8 cellular contexts compared by ENCODE assay signal in genomic region chr17:64130559-64131001, GRCh38. TPM values are rescaled to one million over a fixed set of nuclear protein-coding genes. Genes with fewer than 3 reads are reported as not detected.
DNase-seq lines count a peak whose midpoint lies in the region; ATAC-seq and TF ChIP-seq lines count a peak whose summit lies in the region.

No MANE protein-coding gene starts in this region.

- H3K4me3 ChIP-seq in AG04450 (ENCODE audit: low read depth, low read length) (peak overlapping the region; percentile 61), sigmoid colon (peak overlapping the region; percentile 44 to 92 (median 79))

- peak overlapping the region; percentile 93 for H3K27ac ChIP-seq in AG04450 (ENCODE audit: low read depth, low read length)
- H3K27ac ChIP-seq in sigmoid colon: peak overlapping the region; percentile 96 to 99 (median 98)

- intact Hi-C loops in Right ventricle myocardium superior (cut with DNase I) (no loop called here), sigmoid colon (cut with DNase I) (loop anchor here (1.0 to 2.0 kb wide), 2 partner anchors 15 to 102 kb away; no protein-coding TSS in a partner anchor)

- H3K27me3 ChIP-seq in AG04450 (ENCODE audit: control insufficient read depth, insufficient read depth, low read length) (no peaks in the 10 kb centered on the region), sigmoid colon (no peaks in the 10 kb centered on the region)

- DNase-seq in AG04450 (ENCODE audit: low read depth, low spot score): no peak
- DNase-seq in activated T-cell treated with anti-CD3 and anti-CD28 coated beads, Interleukin-2, amount 50 U/mL, for 72 hours: peak; percentile 71 to 73
- peak; percentile 52 for DNase-seq in Right ventricle myocardium superior
- DNase-seq in sigmoid colon: peak; percentile 78
- DNase-seq in D341Med (ENCODE audit: low spot score): no peak

- no peak for TF ChIP-seq EP300 in sigmoid colon (IDR thresholded peaks at IDR 0.05)

- H3K36me3 Mint-ChIP-seq in activated T-cell treated with anti-CD3 and anti-CD28 coated beads, Interleukin-2, amount 50 U/mL, for 72 hours (ENCODE audit: insufficient read depth in 2 of 2): peaks cover 3 to 7% of the 10 kb centered on the region in 2 donors

- H3K9me3 Mint-ChIP-seq in activated T-cell treated with anti-CD3 and anti-CD28 coated beads, Interleukin-2, amount 50 U/mL, for 72 hours: no peaks in the 10 kb centered on the region

- H3K27ac Mint-ChIP-seq in activated T-cell treated with anti-CD3 and anti-CD28 coated beads, Interleukin-2, amount 50 U/mL, for 72 hours: peak overlapping the region; percentile 96

- H3K36me3 ChIP-seq in sigmoid colon: no peaks in the 10 kb centered on the region

- TF ChIP-seq POLR2A in sigmoid colon (IDR thresholded peaks at IDR 0.05): peak in 1 of 2 donors; percentile 4

- H3K27me3 Mint-ChIP-seq in activated T-cell treated with anti-CD3 and anti-CD28 coated beads, Interleukin-2, amount 50 U/mL, for 72 hours (ENCODE audit: low read depth): no peaks in the 10 kb centered on the region

- H3K9me3 ChIP-seq in AG04450 (ENCODE audit: control insufficient read depth, insufficient read depth, low read length): no peaks in the 10 kb centered on the region
- H3K9me3 ChIP-seq in sigmoid colon: no peaks in the 10 kb centered on the region

- CTCF ChIA-PET in AG04450 (lab: Charles Lee): interaction anchor here (0.5 to 12.2 kb wide), 8 partner anchors 67 to 225 kb away, joined by 3 to 698 read pairs (median 6); no protein-coding TSS in a partner anchor

- ATAC-seq in GM19328 (IDR thresholded peaks at IDR 0.05; ENCODE audit: unreplicated experiment): peak; percentile 9
- ATAC-seq in HG03520 (IDR thresholded peaks at IDR 0.05; ENCODE audit: unreplicated experiment): peak; percentile 13
- peak; percentile 51 to 55 for ATAC-seq in activated T-cell treated with anti-CD3 and anti-CD28 coated beads, Interleukin-2, amount 50 U/mL, for 72 hours (replicated peaks in 1 of 2)
- peak; percentile 0 for ATAC-seq in Right ventricle myocardium superior (ENCODE audit: poor library complexity)
- ATAC-seq in GM19324 (IDR thresholded peaks at IDR 0.05; ENCODE audit: low FRiP score, unreplicated experiment): no peak

- peaks cover 49% of the 10 kb centered on the region for H3K4me1 Mint-ChIP-seq in activated T-cell treated with anti-CD3 and anti-CD28 coated beads, Interleukin-2, amount 50 U/mL, for 72 hours (ENCODE audit: low read depth)

- peaks cover 0 to 30% (median 20%) of the 10 kb centered on the region in 4 donors for H3K4me1 ChIP-seq in sigmoid colon

- TF ChIP-seq CTCF in AG04450 (IDR thresholded peaks at IDR 0.05; ENCODE audit: low read depth, low read length) (no peak), sigmoid colon (IDR thresholded peaks at IDR 0.05) (no peak)

- H3K4me3 Mint-ChIP-seq in activated T-cell treated with anti-CD3 and anti-CD28 coated beads, Interleukin-2, amount 50 U/mL, for 72 hours: peak overlapping the region; percentile 84 to 92

- POLR2A ChIA-PET in AG04450 (lab: Yijun Ruan, JAX): interaction anchor here (0.7 to 2.6 kb wide), 4 partner anchors 15 to 102 kb away, joined by 8 to 16 read pairs (median 12); no protein-coding TSS in a partner anchor

- 13 to 18% methylated on average over 24 of the region's 24 CpGs for WGBS in sigmoid colon, 2 donors

RNA-seq across cellular contexts. Expression of gene ERN1, which starts 0.6 kb away (rescaled TPM):
- polyA plus RNA-seq in AG04450 (2011; rRNA removed): 4.5 and 4.7 TPM in 2 replicates
- 7.9 and 10.2 TPM in 2 replicates for polyA minus RNA-seq in AG04450 (2011; rRNA and poly(A)+ RNA removed)
- total RNA-seq in activated T-cell treated with anti-CD3 and anti-CD28 coated beads, Interleukin-2, amount 50 U/mL, for 72 hours: 10 to 100 TPM; 58.1 to 98.3 TPM
- 6.7 TPM for total RNA-seq in Right ventricle myocardium superior
- total RNA-seq in sigmoid colon: 1 to 10 TPM; 7.1 to 9.4 (median 8.2) TPM
- 1 to 10 TPM; 1.2 to 8.3 (median 1.6) TPM for polyA plus RNA-seq in sigmoid colon

Comparison
In these comparisons a context has a peak if more than half of its experiments do, and no peak if none do; other contexts are left out.
1. DNase-seq: peak in activated T-cell treated with anti-CD3 and anti-CD28 coated beads, Interleukin-2, amount 50 U/mL, for 72 hours (2 of 2), Right ventricle myocardium superior (single experiment) and sigmoid colon (single experiment); none in AG04450 (single experiment) and D341Med (single experiment).